ENCODE assay signal across 2 cellular contexts in genomic region chr6:71072508-71072907, GRCh38.
TF ChIP-seq lines count a peak whose summit lies in the region.

No MANE protein-coding gene starts in this region.

TF ChIP-seq in IMR-90, 13 proteins besides CTCF, POLR2A, EP300 and RAD21 (continued from another document):
- TF ChIP-seq SMC3 (IDR thresholded peaks at IDR 0.05; ENCODE audit: low read depth, low read length) (no peak), MAFK (IDR thresholded peaks at IDR 0.05; ENCODE audit: low read depth, low read length) (no peak), CHD1 (IDR thresholded peaks at IDR 0.05; ENCODE audit: low read depth, low read length) (no peak), ELK1 (IDR thresholded peaks at IDR 0.05; ENCODE audit: borderline replicate concordance, low read depth, low read length) (no peak), MXI1 (IDR thresholded peaks at IDR 0.05; ENCODE audit: borderline replicate concordance, low read depth, low read length) (no peak), RFX5 (IDR thresholded peaks at IDR 0.05; ENCODE audit: low read depth, low read length) (no peak), RCOR1 (IDR thresholded peaks at IDR 0.05; ENCODE audit: insufficient replicate concordance, low read length) (no peak), MAZ (IDR thresholded peaks at IDR 0.05; ENCODE audit: borderline replicate concordance, low read depth, low read length) (no peak), BHLHE40 (IDR thresholded peaks at IDR 0.05; ENCODE audit: low read depth, low read length) (no peak)

TF ChIP-seq in WTC11, 78 proteins besides CTCF, POLR2A, EP300 and RAD21 (continued from another document):
- TF ChIP-seq ZNF281 (CRISPR knock-in tag; IDR thresholded peaks at IDR 0.05) (no peak), ZNF671 (CRISPR knock-in tag; IDR thresholded peaks at IDR 0.05) (no peak), NR2C2 (CRISPR knock-in tag; IDR thresholded peaks at IDR 0.05) (no peak), JAZF1 (CRISPR knock-in tag; IDR thresholded peaks at IDR 0.05) (no peak), ZNF317 (CRISPR knock-in tag; IDR thresholded peaks at IDR 0.05; ENCODE audit: borderline replicate concordance, low read depth) (no peak), CBFB (CRISPR knock-in tag; IDR thresholded peaks at IDR 0.05; ENCODE audit: low read depth) (no peak), NFYB (CRISPR knock-in tag; conservative IDR thresholded peaks at IDR 0.05; ENCODE audit: low read depth) (no peak), ZNF423 (CRISPR knock-in tag; IDR thresholded peaks at IDR 0.05) (no peak), ATF6 (CRISPR knock-in tag; IDR thresholded peaks at IDR 0.05) (no peak), ATF1 (CRISPR knock-in tag; IDR thresholded peaks at IDR 0.05) (no peak), ZNF396 (CRISPR knock-in tag; IDR thresholded peaks at IDR 0.05; ENCODE audit: borderline replicate concordance) (no peak), AR (CRISPR knock-in tag; IDR thresholded peaks at IDR 0.05) (no peak), ZNF416 (CRISPR knock-in tag; IDR thresholded peaks at IDR 0.05) (no peak)
